8 cellular contexts compared by ENCODE assay signal in genomic region chr7:6827180-6827579, GRCh38. TPM values are rescaled to one million over a fixed set of nuclear protein-coding genes. Genes with fewer than 3 reads are reported as not detected.
DNase-seq lines count a peak whose midpoint lies in the region; ATAC-seq and TF ChIP-seq lines count a peak whose summit lies in the region.
"Not testable (repeated sequence)": the region's sequence is repeated elsewhere in the genome, so short reads cannot be mapped to it uniquely, and the experiment has no call there.

No MANE protein-coding gene starts in this region.

- peak overlapping the region; percentile 59 for H3K4me3 Mint-ChIP-seq in activated CD4-positive, alpha-beta T cell treated with anti-CD3 and anti-CD28 coated beads for 36 hours
- peak overlapping the region; percentile 77 for H3K4me3 Mint-ChIP-seq in activated naive CD8-positive, alpha-beta T cell
- H3K4me3 Mint-ChIP-seq in glutamatergic neuron (ENCODE audit: unreplicated experiment): not testable (repeated sequence)
- H3K4me3 Mint-ChIP-seq in naive thymus-derived CD8-positive, alpha-beta T cell: peak overlapping the region in 9 of 10 donors; percentile 32 to 82 (median 66)
- peak overlapping the region; percentile 61 for H3K4me3 Mint-ChIP-seq in stimulated activated naive CD8-positive, alpha-beta T cell treated with anti-CD3 and anti-CD28 coated beads, Interleukin-15, Interleukin-2, amounts not matched to agents 100 ng/mL and 50 ng/mL, for 24 hours

- CTCF ChIA-PET in activated CD4-positive, alpha-beta T cell treated with anti-CD3 and anti-CD28 coated beads for 36 hours (lab: Charles Lee): not testable (repeated sequence)

- not testable (repeated sequence) for H3K36me3 Mint-ChIP-seq in activated CD4-positive, alpha-beta T cell treated with anti-CD3 and anti-CD28 coated beads for 36 hours (ENCODE audit: low read depth); activated naive CD8-positive, alpha-beta T cell; glutamatergic neuron (ENCODE audit: unreplicated experiment); naive thymus-derived CD8-positive, alpha-beta T cell; stimulated activated naive CD8-positive, alpha-beta T cell treated with anti-CD3 and anti-CD28 coated beads, Interleukin-15, Interleukin-2, amounts not matched to agents 100 ng/mL and 50 ng/mL, for 24 hours (ENCODE audit: low read depth)

- not testable (repeated sequence) for H3K27me3 Mint-ChIP-seq in activated CD4-positive, alpha-beta T cell treated with anti-CD3 and anti-CD28 coated beads for 36 hours; activated naive CD8-positive, alpha-beta T cell; glutamatergic neuron (ENCODE audit: unreplicated experiment); naive thymus-derived CD8-positive, alpha-beta T cell; stimulated activated naive CD8-positive, alpha-beta T cell treated with anti-CD3 and anti-CD28 coated beads, Interleukin-15, Interleukin-2, amounts not matched to agents 100 ng/mL and 50 ng/mL, for 24 hours

- not testable (repeated sequence) for H3K4me1 Mint-ChIP-seq in activated CD4-positive, alpha-beta T cell treated with anti-CD3 and anti-CD28 coated beads for 36 hours; activated naive CD8-positive, alpha-beta T cell (ENCODE audit: low read depth); glutamatergic neuron (ENCODE audit: low read depth, unreplicated experiment)
- H3K4me1 Mint-ChIP-seq in naive thymus-derived CD8-positive, alpha-beta T cell: peaks cover 0 to 14% (median 6%) of the 10 kb centered on the region in 4 donors
- peaks cover 11% of the 10 kb centered on the region for H3K4me1 Mint-ChIP-seq in stimulated activated naive CD8-positive, alpha-beta T cell treated with anti-CD3 and anti-CD28 coated beads, Interleukin-15, Interleukin-2, amounts not matched to agents 100 ng/mL and 50 ng/mL, for 24 hours (ENCODE audit: low read depth)

- POLR2A ChIA-PET in activated CD4-positive, alpha-beta T cell treated with anti-CD3 and anti-CD28 coated beads for 36 hours (lab: Charles Lee); naive thymus-derived CD8-positive, alpha-beta T cell (lab: Charles Lee): not testable (repeated sequence)

- not testable (repeated sequence) for ATAC-seq in activated CD4-positive, alpha-beta T cell treated with anti-CD3 and anti-CD28 coated beads for 36 hours; naive thymus-derived CD8-positive, alpha-beta T cell

- H3K27ac Mint-ChIP-seq in activated CD4-positive, alpha-beta T cell treated with anti-CD3 and anti-CD28 coated beads for 36 hours: peak overlapping the region; percentile 51
- H3K27ac Mint-ChIP-seq in activated naive CD8-positive, alpha-beta T cell; stimulated activated naive CD8-positive, alpha-beta T cell treated with anti-CD3 and anti-CD28 coated beads, Interleukin-15, Interleukin-2, amounts not matched to agents 100 ng/mL and 50 ng/mL, for 24 hours: not testable (repeated sequence)
- H3K27ac Mint-ChIP-seq in glutamatergic neuron (ENCODE audit: unreplicated experiment): peak overlapping the region; percentile 43
- peak overlapping the region in 5 of 10 donors; percentile 35 to 80 (median 73) for H3K27ac Mint-ChIP-seq in naive thymus-derived CD8-positive, alpha-beta T cell

- DNase-seq in D341Med (ENCODE audit: low spot score): peak; percentile 69
- DNase-seq in NCI-H1105 (lab: John Stamatoyannopoulos, UW): peak; percentile 37
- peak; percentile 60 for DNase-seq in NCI-H2227 treated with DMSO at 0.1 percent for 48 hours (lab: John Stamatoyannopoulos, UW)
- not testable (repeated sequence) for DNase-seq in activated CD4-positive, alpha-beta T cell treated with anti-CD3 and anti-CD28 coated beads for 36 hours; naive thymus-derived CD8-positive, alpha-beta T cell
- peak; percentile 57 for DNase-seq in glutamatergic neuron

- intact Hi-C loops in activated CD4-positive, alpha-beta T cell treated with anti-CD3 and anti-CD28 coated beads for 36 hours (cut with DNase I, micrococcal nuclease): not testable (repeated sequence)

- not testable (repeated sequence) for H3K9me3 Mint-ChIP-seq in activated CD4-positive, alpha-beta T cell treated with anti-CD3 and anti-CD28 coated beads for 36 hours (ENCODE audit: low read depth); activated naive CD8-positive, alpha-beta T cell (ENCODE audit: low read depth); glutamatergic neuron (ENCODE audit: unreplicated experiment); naive thymus-derived CD8-positive, alpha-beta T cell; stimulated activated naive CD8-positive, alpha-beta T cell treated with anti-CD3 and anti-CD28 coated beads, Interleukin-15, Interleukin-2, amounts not matched to agents 100 ng/mL and 50 ng/mL, for 24 hours

- TF ChIP-seq CTCF in glutamatergic neuron (IDR thresholded peaks at IDR 0.05; ENCODE audit: partially characterized antibody, unreplicated experiment): not testable (repeated sequence)

RNA-seq across cellular contexts. Expression of gene CCZ1B, which starts 1.1 kb away (rescaled TPM):
- 10 to 100 TPM; 41.9 to 42.4 TPM for total RNA-seq in activated CD4-positive, alpha-beta T cell treated with anti-CD3 and anti-CD28 coated beads for 36 hours
- total RNA-seq in glutamatergic neuron (ENCODE audit: unreplicated experiment): 123 TPM
- 100 to 1,000 TPM in 1 of 2 experiments, 10 to 100 TPM in 1; 75.3 to 100 TPM for total RNA-seq in naive thymus-derived CD8-positive, alpha-beta T cell
- 10 to 100 TPM; 16.0 to 29.2 (median 22.4) TPM for polyA plus RNA-seq in naive thymus-derived CD8-positive, alpha-beta T cell
